ENCODE assay signal across 25 cellular contexts in the genomic region with DNA sequence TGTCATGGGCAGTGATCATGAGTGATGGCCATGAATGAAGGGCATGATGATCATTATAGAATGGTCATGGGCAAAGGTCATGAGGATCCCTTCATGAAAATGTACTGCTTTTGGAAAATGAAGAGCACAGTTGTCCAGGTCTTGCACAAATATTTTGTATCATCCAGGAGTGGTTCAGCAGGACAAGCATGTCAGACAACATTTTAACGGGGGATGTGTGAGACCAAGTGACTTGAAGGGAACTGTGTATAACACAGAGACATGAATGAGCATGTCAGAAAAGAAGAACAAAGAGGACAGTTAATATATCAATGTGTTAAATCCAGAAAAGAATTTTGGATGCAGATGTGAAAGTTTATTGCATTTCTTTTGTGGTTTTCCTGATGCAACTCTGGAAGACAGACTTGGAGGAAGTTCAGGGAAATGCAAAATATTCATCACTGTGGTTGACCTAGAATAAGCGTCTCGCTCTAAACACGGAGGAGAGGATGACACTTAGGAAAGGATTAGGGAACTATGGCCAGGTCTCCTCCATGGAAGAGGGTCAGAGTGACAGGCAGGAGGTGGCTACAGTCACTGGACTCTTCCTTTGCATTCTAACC.
"Had no signal": no experiment of that assay in that cellular context is flagged by ENCODE, and none has a peak within 500 bp of the region (broad histone marks: within the 10 kb centered on the region; RNA-seq: fewer than 3 reads in every experiment).

No MANE protein-coding gene starts in this region.

- DNase-seq: activated CD4-positive, alpha-beta T cell treated with anti-CD3 and anti-CD28 coated beads for 36 hours; activated CD4-positive, CD25-positive, alpha-beta regulatory T cell; activated gamma-delta T cell treated with Interleukin-2 at 50 U/mL for 16 hours; activated T-cell treated with anti-CD3 and anti-CD28 coated beads for 4 hours; cerebellar nuclear complex; colonic mucosa; effector CD8-positive, alpha-beta T cell; heart left ventricle; hypothalamus; immature natural killer cell; kidney; left colon; mesendoderm; natural killer cell; occipital lobe; right lobe of liver; stimulated activated CD4-positive, alpha-beta T cell treated with anti-CD3 and anti-CD28 coated beads, Interleukin-2, amount 100 ng/mL, for 48 hours; stimulated activated naive CD4-positive, alpha-beta T cell treated with Interleukin-2 at 50 U/mL for 16 hours; T-helper 1 cell; testis; transverse colon; uterus had no signal

- H3K4me3 ChIP-seq: colonic mucosa, heart left ventricle, neural progenitor cell, right lobe of liver, testis, transverse colon, uterus had no signal

- H2AFZ ChIP-seq: neural progenitor cell had no signal

- H3K9me3 ChIP-seq: colonic mucosa, heart left ventricle, right lobe of liver, testis, transverse colon, uterus had no signal

- H3K36me3 Mint-ChIP-seq: natural killer cell, neural progenitor cell had no signal

- H3K27ac ChIP-seq: colonic mucosa, heart left ventricle, neural progenitor cell, right lobe of liver, testis, transverse colon, uterus had no signal

- H3K27ac Mint-ChIP-seq: activated CD4-positive, alpha-beta T cell treated with anti-CD3 and anti-CD28 coated beads for 36 hours; activated naive CD4-positive, alpha-beta T cell treated with anti-CD3 and anti-CD28 coated beads, Interleukin-2, amount 50 U/mL, for 72 hours; immature natural killer cell; natural killer cell; neural progenitor cell; T-helper 2 cell treated with Interferon-gamma antibody and Interleukin-4, amounts not matched to agents 5 μg/mL and 100 μg/mL, for 36 hours had no signal

- H3K27me3 ChIP-seq: colonic mucosa, heart left ventricle, neural progenitor cell, right lobe of liver, testis, transverse colon, uterus had no signal

- H3K4me1 ChIP-seq: colonic mucosa, heart left ventricle, neural progenitor cell, right lobe of liver, testis, transverse colon, uterus had no signal

- H3K4me1 Mint-ChIP-seq: activated CD4-positive, alpha-beta T cell treated with anti-CD3 and anti-CD28 coated beads for 36 hours; immature natural killer cell; natural killer cell; neural progenitor cell had no signal

- H3K9ac ChIP-seq: neural progenitor cell had no signal

- H3K36me3 ChIP-seq: colonic mucosa, heart left ventricle, neural progenitor cell, right lobe of liver, transverse colon, uterus had no signal

- H3K4me3 Mint-ChIP-seq: activated CD4-positive, alpha-beta T cell treated with anti-CD3 and anti-CD28 coated beads for 36 hours; immature natural killer cell; natural killer cell; neural progenitor cell; T-helper 2 cell treated with Interferon-gamma antibody and Interleukin-4, amounts not matched to agents 5 μg/mL and 100 μg/mL, for 36 hours had no signal

- H3K4me2 ChIP-seq: neural progenitor cell had no signal

- ATAC-seq: activated CD4-positive, alpha-beta T cell treated with anti-CD3 and anti-CD28 coated beads for 36 hours; activated naive CD4-positive, alpha-beta T cell treated with anti-CD3 and anti-CD28 coated beads, Interleukin-2, amount 50 U/mL, for 72 hours; heart left ventricle; left colon; natural killer cell; right lobe of liver had no signal
